In genomic region chr1:212581034-212581433, GRCh38 we compare ENCODE assay signal across 7 cellular contexts.
"Had no signal": no experiment of that assay in that cellular context is flagged by ENCODE, and none has a peak within 500 bp of the region (broad histone marks: within the 10 kb centered on the region; RNA-seq: fewer than 3 reads in every experiment).

No MANE protein-coding gene starts in this region.

- ATAC-seq: GM12878 had no signal

- DNase-seq: GDM1, GF-D8 had no signal

- H3K4me3 ChIP-seq: GM12878 had no signal

- FAIRE-seq: G401.6, GM12878, GM12891, GM12892, GM18507 had no signal
